Comparison of ENCODE assay signal across 9 cellular contexts in the genomic region with DNA sequence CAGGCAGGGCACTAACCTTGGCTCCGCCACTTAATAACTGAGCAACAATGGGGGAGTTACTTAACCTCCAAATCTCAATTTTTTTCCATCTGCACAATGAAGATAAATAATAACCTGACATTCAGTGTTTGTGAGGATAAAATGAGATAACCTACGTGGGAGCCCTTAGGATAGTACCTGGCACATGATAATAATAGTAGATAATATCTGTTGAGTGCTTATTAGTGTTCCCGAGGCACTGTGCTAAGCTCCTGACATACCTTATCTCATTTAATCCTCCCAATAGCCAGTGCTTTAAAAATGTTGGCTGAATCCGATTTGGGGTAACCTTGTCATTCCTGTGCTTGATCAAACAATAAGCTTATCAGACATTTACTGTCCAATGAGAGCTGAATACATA.
"Had no signal": no experiment of that assay in that cellular context is flagged by ENCODE, and none has a peak within 500 bp of the region (broad histone marks: within the 10 kb centered on the region; RNA-seq: fewer than 3 reads in every experiment).

No MANE protein-coding gene starts in this region.

- H3K9me3 Mint-ChIP-seq: GM23338, H9, HFFc6 had no signal

- H3K9me3 ChIP-seq: HAP-1 had no signal

- H3K4me3 Mint-ChIP-seq: GM23338, H9, HFFc6 had no signal

- H3K4me1 ChIP-seq: HAP-1 had no signal

- H2AFZ ChIP-seq: GM23248, GM23338 had no signal

- H3K27ac ChIP-seq: GM23248 had no signal

- H3K4me3 ChIP-seq: GM23248, GM23338, HAP-1 had no signal

- DNase-seq: GM23248, GOT3, H7, H9, HCEC 1CT, HFFc6 had no signal

- H3K27ac Mint-ChIP-seq: GM23338, H9, HFFc6 had no signal

- ATAC-seq: GM23338, HCT116 had no signal

- H3K36me3 ChIP-seq: HAP-1 had no signal

- H3K9ac ChIP-seq: GM23248 had no signal
